Comparison of ENCODE assay signal across 12 cellular contexts in genomic region chr4:109072595-109072994, GRCh38.
DNase-seq lines count a peak whose midpoint lies in the region; ATAC-seq, FAIRE-seq and TF ChIP-seq lines count a peak whose summit lies in the region.
"Had no signal": no experiment of that assay in that cellular context is flagged by ENCODE, and none has a peak within 500 bp of the region (broad histone marks: within the 10 kb centered on the region; RNA-seq: fewer than 3 reads in every experiment).

No MANE protein-coding gene starts in this region.

- H4K20me1 ChIP-seq in KMS-11 (ENCODE audit: insufficient read depth) (no peaks in the 10 kb centered on the region), astrocyte (ENCODE audit: insufficient read depth, low read length) (no peaks in the 10 kb centered on the region)

- no peaks in the 10 kb centered on the region for H3K9me3 Mint-ChIP-seq in astrocyte (ENCODE audit: unreplicated experiment)

- no peak for ATAC-seq in GM19324 (IDR thresholded peaks at IDR 0.05; ENCODE audit: low FRiP score, unreplicated experiment)
- ATAC-seq: activated CD8-positive, alpha-beta memory T cell treated with anti-CD3 and anti-CD28 coated beads, Interleukin-2, amount 10 ng/mL, durations not matched to agents 7 days and 5 days had no signal

- no peak overlapping the region for H3K4me3 Mint-ChIP-seq in astrocyte (ENCODE audit: unreplicated experiment)
- H3K4me3 Mint-ChIP-seq: activated CD8-positive, alpha-beta memory T cell treated with anti-CD3 and anti-CD28 coated beads, Interleukin-2, amount 10 ng/mL, durations not matched to agents 7 days and 5 days had no signal

- H3K9me3 ChIP-seq in astrocyte (ENCODE audit: insufficient read depth, low read depth, low read length) = no peaks in the 10 kb centered on the region

- H3K27ac ChIP-seq in KMS-11 (peak overlapping the region; percentile 16; the same call in 1 of the 2 replicates), astrocyte (ENCODE audit: low read depth, low read length) (no peak overlapping the region)

- no peaks in the 10 kb centered on the region for H3K36me3 ChIP-seq in KMS-11 (ENCODE audit: insufficient read depth)
- no peaks in the 10 kb centered on the region for H3K36me3 ChIP-seq in astrocyte (ENCODE audit: insufficient read depth, low read length)

- H3K9ac ChIP-seq in KMS-11 (no peak overlapping the region), astrocyte (ENCODE audit: low read length) (no peak overlapping the region)

- H3K4me3 ChIP-seq in KMS-11 (IDR thresholded peaks at IDR 0.05; ENCODE audit: insufficient read depth, low read depth, low read length) = no peak overlapping the region
- H3K4me3 ChIP-seq in astrocyte (ENCODE audit: insufficient read depth, low read depth, low read length) = no peak overlapping the region

- no peaks in the 10 kb centered on the region for H3K36me3 Mint-ChIP-seq in astrocyte (ENCODE audit: low read depth, unreplicated experiment)
- H3K36me3 Mint-ChIP-seq: activated CD8-positive, alpha-beta memory T cell treated with anti-CD3 and anti-CD28 coated beads, Interleukin-2, amount 10 ng/mL, durations not matched to agents 7 days and 5 days had no signal

- peaks cover 9% of the 10 kb centered on the region for H3K4me1 Mint-ChIP-seq in astrocyte (ENCODE audit: low read depth, unreplicated experiment)
- H3K4me1 Mint-ChIP-seq: activated CD8-positive, alpha-beta memory T cell treated with anti-CD3 and anti-CD28 coated beads, Interleukin-2, amount 10 ng/mL, durations not matched to agents 7 days and 5 days had no signal

- TF ChIP-seq CTCF in KMS-11 (conservative IDR thresholded peaks at IDR 0.05; ENCODE audit: low read depth, low read length) (no peak), astrocyte (IDR thresholded peaks at IDR 0.05; ENCODE audit: insufficient read depth, low read depth, low read length) (no peak)

- H3K79me2 ChIP-seq in KMS-11 (ENCODE audit: insufficient read depth, low read depth) = no peaks in the 10 kb centered on the region
- H3K79me2 ChIP-seq in astrocyte (ENCODE audit: insufficient read depth, low read length) = no peaks in the 10 kb centered on the region

- FAIRE-seq in astrocyte (lab: Jason Lieb, UNC) = no peak
- FAIRE-seq: urothelium cell line had no signal

- no peak overlapping the region for H3K27ac Mint-ChIP-seq in astrocyte (ENCODE audit: unreplicated experiment)
- H3K27ac Mint-ChIP-seq: activated CD8-positive, alpha-beta memory T cell treated with anti-CD3 and anti-CD28 coated beads, Interleukin-2, amount 10 ng/mL, durations not matched to agents 7 days and 5 days had no signal

- peaks cover 19% of the 10 kb centered on the region for H3K4me1 ChIP-seq in KMS-11 (ENCODE audit: low read depth, poor library complexity, severe bottlenecking)
- no peaks in the 10 kb centered on the region for H3K4me1 ChIP-seq in astrocyte (ENCODE audit: insufficient read depth, low read length)

- DNase-seq in AML-193 (lab: John Stamatoyannopoulos, UW) = peak; percentile 6 to 21
- DNase-seq in astrocyte (ENCODE audit: low read depth) = peak; percentile 57
- peak; percentile 92 for DNase-seq in iris pigment epithelial cell (ENCODE audit: low read depth)
- no peak for DNase-seq in effector CD8-positive, alpha-beta T cell (lab: John Stamatoyannopoulos, UW)
- no peak for DNase-seq in SHP77 (lab: John Stamatoyannopoulos, UW)
- DNase-seq in SHP77 treated with DMSO at 0.1 percent for 48 hours (lab: John Stamatoyannopoulos, UW) = no peak
- DNase-seq: activated CD8-positive, alpha-beta memory T cell treated with anti-CD3 and anti-CD28 coated beads, Interleukin-2, amount 10 ng/mL, durations not matched to agents 7 days and 5 days; foreskin melanocyte; NCI-H446 treated with DMSO at 0.1 percent for 48 hours had no signal

- H3K27me3 Mint-ChIP-seq in astrocyte (ENCODE audit: low read depth, unreplicated experiment) = no peaks in the 10 kb centered on the region

- no peak overlapping the region for H2AFZ ChIP-seq in KMS-11 (ENCODE audit: low read depth)
- no peak overlapping the region for H2AFZ ChIP-seq in astrocyte (ENCODE audit: low read depth, low read length)

- H3K27me3 ChIP-seq in KMS-11 (ENCODE audit: insufficient read depth, low read depth) (no peaks in the 10 kb centered on the region), astrocyte (ENCODE audit: insufficient read depth, low read length) (no peaks in the 10 kb centered on the region)

- H3K4me2 ChIP-seq in KMS-11 (peak overlapping the region; percentile 55), astrocyte (ENCODE audit: low read length) (no peak overlapping the region)

Comparison
In these comparisons a context has a peak if more than half of its experiments do, and no peak if none do; other contexts are left out.
1. DNase-seq: peak in AML-193 (2 of 2), astrocyte (single experiment) and iris pigment epithelial cell (single experiment); none in effector CD8-positive, alpha-beta T cell (single experiment), SHP77 (0 of 2) and SHP77 treated with DMSO at 0.1 percent for 48 hours (single experiment).